Comparison of ENCODE assay signal across 8 cellular contexts in the genomic region with DNA sequence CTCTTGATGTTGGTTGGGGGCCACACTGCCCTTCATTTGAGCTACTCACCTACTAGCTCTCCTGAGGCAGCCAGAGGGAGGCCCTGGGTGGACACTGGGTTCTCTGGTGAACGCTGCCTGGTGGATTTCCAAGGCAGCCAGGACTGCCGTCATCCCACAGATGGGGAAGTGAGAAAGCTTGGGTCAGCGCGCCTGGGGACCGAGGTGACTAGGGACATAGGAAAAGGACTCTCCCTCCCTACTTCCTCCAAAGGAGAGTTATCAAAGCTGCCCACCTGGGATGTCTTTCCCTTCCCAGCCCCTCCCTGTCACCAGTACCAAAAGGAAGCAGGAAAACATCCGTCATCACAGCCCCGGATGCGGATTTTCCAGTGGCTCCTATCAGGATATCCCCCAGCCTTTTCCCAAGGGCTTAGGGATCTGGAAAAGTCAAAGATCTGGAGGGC. TPM values are rescaled to one million over a fixed set of nuclear protein-coding genes. Genes with fewer than 3 reads are reported as not detected.
DNase-seq lines count a peak whose midpoint lies in the region; ATAC-seq and TF ChIP-seq lines count a peak whose summit lies in the region.
"Had no signal": no experiment of that assay in that cellular context is flagged by ENCODE, and none has a peak within 500 bp of the region (broad histone marks: within the 10 kb centered on the region; RNA-seq: fewer than 3 reads in every experiment).

No MANE protein-coding gene starts in this region.

- peak overlapping the region; percentile 36 for H3K27ac Mint-ChIP-seq in stimulated activated naive CD8-positive, alpha-beta T cell treated with anti-CD3 and anti-CD28 coated beads, Interleukin-15, Interleukin-2, amounts not matched to agents 100 ng/mL and 50 ng/mL, for 24 hours
- no peak overlapping the region for H3K27ac Mint-ChIP-seq in CD4-positive, alpha-beta T cell

- no peaks in the 10 kb centered on the region for H3K9me3 Mint-ChIP-seq in stimulated activated naive CD8-positive, alpha-beta T cell treated with anti-CD3 and anti-CD28 coated beads, Interleukin-15, Interleukin-2, amounts not matched to agents 100 ng/mL and 50 ng/mL, for 24 hours
- no peaks in the 10 kb centered on the region for H3K9me3 Mint-ChIP-seq in CD4-positive, alpha-beta T cell

- no peaks in the 10 kb centered on the region for H3K79me1 ChIP-seq in mesendoderm (ENCODE audit: low read length)

- no peak overlapping the region for H2BK15ac ChIP-seq in mesendoderm (replicated peaks; ENCODE audit: low read depth)

- no peak overlapping the region for H3K27ac ChIP-seq in mesendoderm (ENCODE audit: low read depth, low read length)
- no peak overlapping the region for H3K27ac ChIP-seq in CD4-positive, alpha-beta T cell (ENCODE audit: low read depth, low read length)

- H4K5ac ChIP-seq in mesendoderm (ENCODE audit: low read length), result no peak overlapping the region

- no peak overlapping the region for H3K4ac ChIP-seq in mesendoderm (ENCODE audit: low read depth, low read length)

- no peak overlapping the region for H3K4me3 Mint-ChIP-seq in stimulated activated naive CD8-positive, alpha-beta T cell treated with anti-CD3 and anti-CD28 coated beads, Interleukin-15, Interleukin-2, amounts not matched to agents 100 ng/mL and 50 ng/mL, for 24 hours
- no peak overlapping the region for H3K4me3 Mint-ChIP-seq in CD4-positive, alpha-beta T cell

- CTCF ChIA-PET in CD4-positive, alpha-beta T cell (lab: Charles Lee), result interaction anchor here (3.1 kb wide), 1 partner anchor 16 kb away, joined by 19 read pairs; a partner anchor contains a TSS

- peaks cover 28% of the 10 kb centered on the region for H3K4me1 ChIP-seq in mesendoderm (ENCODE audit: control insufficient read depth, low read depth, low read length)

- intact Hi-C loops in CD4-positive, alpha-beta T cell (cut with DNase I, micrococcal nuclease), result loop anchor here (2.0 to 5.0 kb wide), 2 partner anchors 41 to 89 kb away; no protein-coding TSS in a partner anchor

- no peak for ATAC-seq in stimulated activated naive CD8-positive, alpha-beta T cell treated with anti-CD3 and anti-CD28 coated beads, Interleukin-15, Interleukin-2, amounts not matched to agents 100 U/mL and 50 U/mL, for 24 hours
- no peak for ATAC-seq in HG02623 (IDR thresholded peaks at IDR 0.05; ENCODE audit: unreplicated experiment)
- no peak for ATAC-seq in GM18505 (IDR thresholded peaks at IDR 0.05; ENCODE audit: unreplicated experiment)
- ATAC-seq in CD4-positive, alpha-beta T cell (ENCODE audit: poor library complexity), result no peak
- ATAC-seq: SK-N-SH treated with all-trans-retinoic acid at 6 μM for 48 hours had no signal

- H3K27me3 ChIP-seq in mesendoderm (ENCODE audit: insufficient read depth, low read length, poor library complexity), result no peaks in the 10 kb centered on the region
- no peaks in the 10 kb centered on the region for H3K27me3 ChIP-seq in CD4-positive, alpha-beta T cell (ENCODE audit: control insufficient read depth, insufficient read depth, low read length)

- DNase-seq in stimulated activated naive CD8-positive, alpha-beta T cell treated with anti-CD3 and anti-CD28 coated beads, Interleukin-15, Interleukin-2, amounts not matched to agents 100 U/mL and 50 U/mL, for 24 hours, result no peak
- peak; percentile 53 for DNase-seq in mesendoderm
- no peak for DNase-seq in CD4-positive, alpha-beta T cell
- DNase-seq: NCI-H2107 had no signal

- no peaks in the 10 kb centered on the region for H3K9me3 ChIP-seq in CD4-positive, alpha-beta T cell (ENCODE audit: control insufficient read depth, low read length)

- POLR2A ChIA-PET in CD4-positive, alpha-beta T cell (lab: Charles Lee), result interaction anchor here (2.1 to 2.7 kb wide), 4 partner anchors 16 to 89 kb away, joined by 7 to 11 read pairs (median 10); a partner anchor contains a TSS

- H3K36me3 Mint-ChIP-seq in stimulated activated naive CD8-positive, alpha-beta T cell treated with anti-CD3 and anti-CD28 coated beads, Interleukin-15, Interleukin-2, amounts not matched to agents 100 ng/mL and 50 ng/mL, for 24 hours (ENCODE audit: low read depth), result no peaks in the 10 kb centered on the region
- H3K36me3 Mint-ChIP-seq in CD4-positive, alpha-beta T cell (ENCODE audit: low read depth), result peaks cover 8% of the 10 kb centered on the region

- no peak overlapping the region for H3K9ac ChIP-seq in mesendoderm (ENCODE audit: low read length)

- peak overlapping the region; percentile 67 for H2AK5ac ChIP-seq in mesendoderm (ENCODE audit: low read length)

- no peak for TF ChIP-seq CTCF in CD4-positive, alpha-beta T cell (IDR thresholded peaks at IDR 0.05)

- WGBS in mesendoderm (ENCODE audit: extremely low coverage, insufficient coverage, low lambda C conversion rate), result no CpG with 5 or more reads among the region's 8 CpGs

- peak overlapping the region; percentile 26 for H3K56ac ChIP-seq in mesendoderm (ENCODE audit: low read length)

- H4K8ac ChIP-seq in mesendoderm (ENCODE audit: low read depth, low read length), result no peak overlapping the region

- no peak overlapping the region for H3K23ac ChIP-seq in mesendoderm (ENCODE audit: low read length)

- peak overlapping the region; percentile 1 for H2BK5ac ChIP-seq in mesendoderm (ENCODE audit: low read length)

- peaks cover 2% of the 10 kb centered on the region for H3K79me2 ChIP-seq in mesendoderm (ENCODE audit: control insufficient read depth, insufficient read depth, low read length)

- H3K4me3 ChIP-seq in mesendoderm (ENCODE audit: low read length), result no peak overlapping the region

- H3K4me1 Mint-ChIP-seq in stimulated activated naive CD8-positive, alpha-beta T cell treated with anti-CD3 and anti-CD28 coated beads, Interleukin-15, Interleukin-2, amounts not matched to agents 100 ng/mL and 50 ng/mL, for 24 hours (ENCODE audit: low read depth), result peaks cover 51% of the 10 kb centered on the region
- H3K4me1 Mint-ChIP-seq in CD4-positive, alpha-beta T cell (ENCODE audit: low read depth), result peaks cover 45% of the 10 kb centered on the region

- peaks cover 6% of the 10 kb centered on the region for H3K27me3 Mint-ChIP-seq in stimulated activated naive CD8-positive, alpha-beta T cell treated with anti-CD3 and anti-CD28 coated beads, Interleukin-15, Interleukin-2, amounts not matched to agents 100 ng/mL and 50 ng/mL, for 24 hours
- H3K27me3 Mint-ChIP-seq in CD4-positive, alpha-beta T cell, result no peaks in the 10 kb centered on the region

- peak overlapping the region; percentile 15 for H3K18ac ChIP-seq in mesendoderm (ENCODE audit: low read length)

- no peak overlapping the region for H3K4me2 ChIP-seq in mesendoderm (ENCODE audit: low read length)

- no peaks in the 10 kb centered on the region for H3K36me3 ChIP-seq in mesendoderm (ENCODE audit: control insufficient read depth, insufficient read depth, low read length)

- no peak overlapping the region for H2BK120ac ChIP-seq in mesendoderm (ENCODE audit: low read depth, low read length)

- no peak for TF ChIP-seq POLR2A in GM18505 (IDR thresholded peaks at IDR 0.05; ENCODE audit: borderline replicate concordance, extremely low read depth, insufficient read depth, insufficient read length)

RNA-seq across cellular contexts. Expression of a gene that starts 3.8 kb away (rescaled TPM):
- 32.1 TPM for polyA plus RNA-seq in mesendoderm (2013, experiment 1 of 2)
- polyA plus RNA-seq in mesendoderm (2013, experiment 2 of 2), result 31.2 TPM
- total RNA-seq in CD4-positive, alpha-beta T cell, result 10 to 100 TPM; 55.8 to 56.8 TPM

RNA-seq across cellular contexts. Expression of a gene that starts 15.9 kb away (rescaled TPM):
- 14.2 TPM for polyA plus RNA-seq in mesendoderm (2013, experiment 1 of 2)
- 13.8 TPM for polyA plus RNA-seq in mesendoderm (2013, experiment 2 of 2)
- total RNA-seq in CD4-positive, alpha-beta T cell, result 10 to 100 TPM; 17.2 to 18.3 TPM

RNA-seq across cellular contexts. Expression of a gene that starts 29.9 kb away (rescaled TPM):
- polyA plus RNA-seq in mesendoderm (2013, experiment 1 of 2), result 0.86 TPM
- 1.7 TPM for polyA plus RNA-seq in mesendoderm (2013, experiment 2 of 2)
- 10 to 100 TPM in 1 of 2 experiments, 1 to 10 TPM in 1; 6.2 to 10.4 TPM for total RNA-seq in CD4-positive, alpha-beta T cell

RNA-seq across cellular contexts. Expression of a gene that starts 57.6 kb away (rescaled TPM):
- 10.9 TPM for polyA plus RNA-seq in mesendoderm (2013, experiment 1 of 2)
- 10.7 TPM for polyA plus RNA-seq in mesendoderm (2013, experiment 2 of 2)
- 10 to 100 TPM; 48.7 to 53.5 TPM for total RNA-seq in CD4-positive, alpha-beta T cell
